Comparison of ENCODE assay signal across 8 cellular contexts in genomic region chr16:29925173-29925804, GRCh38. TPM values are rescaled to one million over a fixed set of nuclear protein-coding genes. Genes with fewer than 3 reads are reported as not detected.
A peak's percentile ranks its signal among the peaks of the same experiment; 100 is the strongest.
DNase-seq lines count a peak whose midpoint lies in the region; ATAC-seq and TF ChIP-seq lines count a peak whose summit lies in the region.

No MANE protein-coding gene starts in this region.

- H3K27me3 ChIP-seq in MG63 (no peaks in the 10 kb centered on the region), mucosa of rectum (ENCODE audit: control insufficient read depth in 2 of 2, insufficient read depth in 2 of 2, low read length in 2 of 2) (no peaks in the 10 kb centered on the region)

- H3K9me3 ChIP-seq in MG63, result no peaks in the 10 kb centered on the region
- no peaks in the 10 kb centered on the region for H3K9me3 ChIP-seq in mucosa of rectum (ENCODE audit: control insufficient read depth in 2 of 2, low read length in 2 of 2)

- ATAC-seq in HG03521 (IDR thresholded peaks at IDR 0.05; ENCODE audit: unreplicated experiment), result no peak

- H3K4me1 ChIP-seq in mucosa of rectum (ENCODE audit: control insufficient read depth in 2 of 2, insufficient read depth in 2 of 2, low read length in 2 of 2), result peaks cover 19% of the 10 kb centered on the region in 2 donors

- H3K36me3 ChIP-seq in MG63, result peaks cover 26% of the 10 kb centered on the region
- H3K36me3 ChIP-seq in mucosa of rectum (ENCODE audit: control insufficient read depth in 2 of 2, insufficient read depth in 2 of 2, low read length in 2 of 2), result peaks cover 16 to 21% of the 10 kb centered on the region in 2 donors

- peak; percentile 20 for DNase-seq in CMK (ENCODE audit: low read depth)
- DNase-seq in MG63, result no peak
- DNase-seq in choroid plexus epithelial cell (ENCODE audit: low read depth), result peak; percentile 26
- no peak for DNase-seq in NCI-H187 (lab: John Stamatoyannopoulos, UW)
- DNase-seq in T-helper 9 cell, result no peak
- DNase-seq in HCEC 1CT, result no peak

- H3K9ac ChIP-seq in mucosa of rectum (ENCODE audit: low read depth in 1 of 2, low read length in 2 of 2), result peak overlapping the region; percentile 54 to 83

- no peak overlapping the region for H3K27ac ChIP-seq in mucosa of rectum (ENCODE audit: low read depth in 2 of 2, low read length in 2 of 2)

- no peak for TF ChIP-seq CTCF in choroid plexus epithelial cell (conservative IDR thresholded peaks at IDR 0.05; ENCODE audit: low read depth, low read length)

- peak overlapping the region; percentile 78 for H3K4me3 ChIP-seq in MG63
- peak overlapping the region; percentile 91 for H3K4me3 ChIP-seq in choroid plexus epithelial cell (ENCODE audit: low read depth, low read length)
- H3K4me3 ChIP-seq in mucosa of rectum (ENCODE audit: low read length in 2 of 2), result peak overlapping the region; percentile 91 to 92

RNA-seq across cellular contexts. Expression of gene KCTD13, which starts 0.7 kb away (rescaled TPM):
- 5.1 and 7.6 TPM in 2 replicates for total RNA-seq in MG63 (2014; rRNA removed; shearing (Covaris generic); ENCODE audit: low replicate concordance)

RNA-seq across cellular contexts. Expression of gene ASPHD1, which starts 25.0 kb away (rescaled TPM):
- 48.3 and 73.0 TPM in 2 replicates for total RNA-seq in MG63 (2014; rRNA removed; shearing (Covaris generic); ENCODE audit: low replicate concordance)

RNA-seq across cellular contexts. Expression of gene SEZ6L2, which starts 25.9 kb away (rescaled TPM):
- 18.0 and 28.5 TPM in 2 replicates for total RNA-seq in MG63 (2014; rRNA removed; shearing (Covaris generic); ENCODE audit: low replicate concordance)

RNA-seq across cellular contexts. Expression of gene TMEM219, which starts 36.6 kb away (rescaled TPM):
- total RNA-seq in MG63 (2014; rRNA removed; shearing (Covaris generic); ENCODE audit: low replicate concordance), result 96.9 and 121 TPM in 2 replicates

RNA-seq across cellular contexts. Expression of gene TAOK2, which starts 48.4 kb away (rescaled TPM):
- 41.3 and 59.4 TPM in 2 replicates for total RNA-seq in MG63 (2014; rRNA removed; shearing (Covaris generic); ENCODE audit: low replicate concordance)

Comparison
In these comparisons a context has a peak if more than half of its experiments do, and no peak if none do; other contexts are left out.
1. DNase-seq: peak in CMK (single experiment) and choroid plexus epithelial cell (single experiment); none in MG63 (single experiment), NCI-H187 (0 of 2), T-helper 9 cell (single experiment) and HCEC 1CT (single experiment).
2. Peak in every context shown above with its lines, with median percentiles within 50 percentile points of each other: H3K4me3 ChIP-seq.